In the genomic region with DNA sequence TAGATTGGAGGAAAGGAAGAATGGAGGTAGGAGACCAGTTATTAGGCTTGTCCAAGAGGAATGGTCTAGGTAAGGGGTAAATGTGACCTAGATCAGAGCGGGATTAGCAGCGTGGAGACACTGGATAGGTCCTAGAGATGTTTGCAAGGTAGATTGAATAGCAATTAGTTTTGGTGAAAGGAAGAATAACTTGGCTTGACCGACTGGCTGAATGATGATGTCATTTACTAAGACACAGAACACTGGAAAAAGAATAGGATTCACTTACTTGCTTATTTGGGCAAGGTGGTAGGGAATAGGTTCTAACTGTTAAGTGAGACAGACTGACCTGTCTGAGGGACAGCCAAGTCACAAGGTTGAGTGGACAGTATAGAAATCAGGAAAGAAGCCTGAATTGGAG, we compare ENCODE assay signal across 32 cellular contexts.
"Had no signal": no experiment of that assay in that cellular context is flagged by ENCODE, and none has a peak within 500 bp of the region (broad histone marks: within the 10 kb centered on the region; RNA-seq: fewer than 3 reads in every experiment).

No MANE protein-coding gene starts in this region.

- DNase-seq: naive thymus-derived CD4-positive, alpha-beta T cell; natural killer cell; occipital lobe; ovary; posterior cingulate gyrus; psoas muscle; right cardiac atrium; spleen; stimulated activated CD4-positive, alpha-beta T cell treated with anti-CD3 and anti-CD28 coated beads, Interleukin-12 subunit alpha, Interleukin-12 subunit beta, amount 100 ng/mL, for 4 hours; stimulated activated CD4-positive, alpha-beta T cell treated with anti-CD3 and anti-CD28 coated beads, Interleukin-1b, Interleukin-23, amount 100 ng/mL, for 48 hours; stimulated activated CD4-positive, alpha-beta T cell treated with anti-CD3 and anti-CD28 coated beads, Interleukin-4, amount 100 ng/mL, for 1 hour; stimulated activated CD4-positive, alpha-beta T cell treated with anti-CD3 and anti-CD28 coated beads, Interleukin-4, amount 100 ng/mL, for 4 hours; stimulated activated CD8-positive, alpha-beta memory T cell treated with anti-CD3 and anti-CD28 coated beads, Interleukin-4, amount 100 ng/mL, for 48 hours; stimulated activated naive CD4-positive, alpha-beta T cell; stimulated activated naive CD8-positive, alpha-beta T cell treated with anti-CD3 and anti-CD28 coated beads, Interleukin-15, amount 100 ng/mL, for 72 hours; stimulated activated naive CD8-positive, alpha-beta T cell treated with anti-CD3 and anti-CD28 coated beads, Interleukin-15, Interleukin-2, amounts not matched to agents 100 U/mL and 50 U/mL, for 24 hours; substantia nigra; thyroid gland; trophoblast cell; upper lobe of left lung had no signal

- H3K79me2 ChIP-seq: parathyroid adenoma had no signal

- H3K27ac Mint-ChIP-seq: naive thymus-derived CD4-positive, alpha-beta T cell; natural killer cell; nephron; neural progenitor cell; progenitor cell of endocrine pancreas; stimulated activated memory B cell treated with anti-CD40 and anti-IgM and Interleukin-4, amounts not matched to agents 10 μg/mL and 1 μg/mL and 100 μg/mL, for 72 hours; stimulated activated naive CD8-positive, alpha-beta T cell treated with anti-CD3 and anti-CD28 coated beads, Interleukin-15, amount 100 ng/mL, for 72 hours had no signal

- H3K4me1 ChIP-seq: neural progenitor cell, parathyroid adenoma, psoas muscle, spleen, upper lobe of left lung, vagina had no signal

- FAIRE-seq: urothelium cell line had no signal

- H3K36me3 Mint-ChIP-seq: naive thymus-derived CD4-positive, alpha-beta T cell; natural killer cell; neural progenitor cell; stimulated activated memory B cell treated with anti-CD40 and anti-IgM and Interleukin-4, amounts not matched to agents 10 μg/mL and 1 μg/mL and 100 μg/mL, for 72 hours had no signal

- H3K36me3 ChIP-seq: neural progenitor cell, ovary, spleen, thoracic aorta, thyroid gland, tibial nerve, upper lobe of left lung, vagina had no signal

- H3K4me3 ChIP-seq: neural progenitor cell, ovary, psoas muscle, skin epidermis, smooth muscle cell, spleen, thoracic aorta, thyroid gland, tibial nerve, upper lobe of left lung, vagina had no signal

- H3K27me3 ChIP-seq: neural progenitor cell, ovary, spleen, thyroid gland, tibial nerve, upper lobe of left lung, vagina had no signal

- H3K4me3 Mint-ChIP-seq: naive thymus-derived CD4-positive, alpha-beta T cell; natural killer cell; nephron; neural progenitor cell; stimulated activated memory B cell treated with anti-CD40 and anti-IgM and Interleukin-4, amounts not matched to agents 10 μg/mL and 1 μg/mL and 100 μg/mL, for 72 hours; stimulated activated naive CD8-positive, alpha-beta T cell treated with anti-CD3 and anti-CD28 coated beads, Interleukin-15, amount 100 ng/mL, for 72 hours had no signal

- H3K9me3 Mint-ChIP-seq: neural progenitor cell; stimulated activated naive CD8-positive, alpha-beta T cell treated with anti-CD3 and anti-CD28 coated beads, Interleukin-15, amount 100 ng/mL, for 72 hours had no signal

- H3K4me2 ChIP-seq: neural progenitor cell, smooth muscle cell had no signal

- H3K4me1 Mint-ChIP-seq: naive thymus-derived CD4-positive, alpha-beta T cell; natural killer cell; neural progenitor cell; stimulated activated memory B cell treated with anti-CD40 and anti-IgM and Interleukin-4, amounts not matched to agents 10 μg/mL and 1 μg/mL and 100 μg/mL, for 72 hours; stimulated activated naive CD8-positive, alpha-beta T cell treated with anti-CD3 and anti-CD28 coated beads, Interleukin-15, amount 100 ng/mL, for 72 hours had no signal

- H3K9ac ChIP-seq: neural progenitor cell, parathyroid adenoma had no signal

- H2AFZ ChIP-seq: neural progenitor cell, parathyroid adenoma had no signal

- H3K27ac ChIP-seq: neural progenitor cell, ovary, parathyroid adenoma, psoas muscle, skin epidermis, spleen, thoracic aorta, thyroid gland, tibial nerve, upper lobe of left lung, vagina had no signal

- H3K9me3 ChIP-seq: ovary, thoracic aorta, thyroid gland, vagina had no signal

- H3K27me3 Mint-ChIP-seq: naive thymus-derived CD4-positive, alpha-beta T cell; progenitor cell of endocrine pancreas; stimulated activated memory B cell treated with anti-CD40 and anti-IgM and Interleukin-4, amounts not matched to agents 10 μg/mL and 1 μg/mL and 100 μg/mL, for 72 hours; stimulated activated naive CD8-positive, alpha-beta T cell treated with anti-CD3 and anti-CD28 coated beads, Interleukin-15, amount 100 ng/mL, for 72 hours had no signal

- ATAC-seq: naive thymus-derived CD4-positive, alpha-beta T cell; natural killer cell; psoas muscle; right cardiac atrium; sciatic nerve; stimulated activated memory B cell treated with anti-CD40 and anti-IgM and Interleukin-4, amounts not matched to agents 10 μg/mL and 1 μg/mL and 100 μg/mL, for 72 hours; stimulated activated naive CD8-positive, alpha-beta T cell treated with anti-CD3 and anti-CD28 coated beads, Interleukin-15, amount 100 ng/mL, for 72 hours; stimulated activated naive CD8-positive, alpha-beta T cell treated with anti-CD3 and anti-CD28 coated beads, Interleukin-15, Interleukin-2, amounts not matched to agents 100 U/mL and 50 U/mL, for 24 hours had no signal
